8 cellular contexts compared by ENCODE assay signal in genomic region chr5:179550511-179551342, GRCh38. TPM values are rescaled to one million over a fixed set of nuclear protein-coding genes. Genes with fewer than 3 reads are reported as not detected.
DNase-seq lines count a peak whose midpoint lies in the region; ATAC-seq and TF ChIP-seq lines count a peak whose summit lies in the region.

Gene RUFY1 (plus strand): TSS chr5:179550554. CDS start chr5:179550570, 16 bp downstream.

- TF ChIP-seq POLR2A in lower leg skin (IDR thresholded peaks at IDR 0.05), result peak in 1 of 2 donors; percentile 63

- intact Hi-C loops in lower leg skin (cut with DNase I; ENCODE audit: low total_unique reads), result no loop called here

- peak within 1 kb of the TSS; percentile 68 for H3K4me3 ChIP-seq in lower leg skin (ENCODE audit: low read depth, poor library complexity, severe bottlenecking)

- ATAC-seq in GM18867 (IDR thresholded peaks at IDR 0.05; ENCODE audit: unreplicated experiment) (peak; percentile 83), HG03095 (IDR thresholded peaks at IDR 0.05; ENCODE audit: unreplicated experiment) (peak; percentile 64)

- DNase-seq in AG08396 (ENCODE audit: low spot score) (peak; percentile 92), NCI-H510A (lab: John Stamatoyannopoulos, UW) (peak; percentile 46), dermis microvascular lymphatic vessel endothelial cell (ENCODE audit: low read depth in 2 of 2) (peak; percentile 55 to 79), lower leg skin (ENCODE audit: low spot score in 2 of 2) (peak; percentile 74 to 96)
- peak; percentile 63 to 72 for DNase-seq in activated CD4-positive, alpha-beta T cell treated with anti-CD3 and anti-CD28 coated beads, Interleukin-2, amount 50 U/mL, for 24 hours (ENCODE audit: low read depth in 1 of 2, low spot score in 1 of 2)
- DNase-seq in stimulated activated CD4-positive, alpha-beta T cell treated with anti-CD3 and anti-CD28 coated beads, Interleukin-4, amount 100 ng/mL, for 4 hours, result peak; percentile 79 to 84

- 1% methylated on average over 22 to 37 of the region's 109 CpGs for WGBS in lower leg skin, 2 donors

- no peak for TF ChIP-seq CTCF in lower leg skin (IDR thresholded peaks at IDR 0.05)

RNA-seq across cellular contexts. Expression of gene RUFY1, which starts in this region (rescaled TPM):
- total RNA-seq in dermis microvascular lymphatic vessel endothelial cell (42.6 and 44.3 TPM in 2 replicates), lower leg skin (10 to 100 TPM; 36.4 to 76.1 (median 54.9) TPM)

Comparison
In these comparisons a context has a peak if more than half of its experiments do, and no peak if none do; other contexts are left out.
1. Peak in every context shown above with its lines: DNase-seq, ATAC-seq and H3K4me3 ChIP-seq.